2 cellular contexts compared by ENCODE assay signal in genomic region chr14:104426771-104427125, GRCh38.
TF ChIP-seq lines count a peak whose summit lies in the region.

No MANE protein-coding gene starts in this region.

TF ChIP-seq in SK-N-SH, 30 proteins besides CTCF, POLR2A, EP300 and RAD21 (continued from another document):
- no peak for TF ChIP-seq PBX3 (IDR thresholded peaks at IDR 0.05)
- TF ChIP-seq MAX (IDR thresholded peaks at IDR 0.05; ENCODE audit: low read depth): no peak
- no peak for TF ChIP-seq CHD2 (IDR thresholded peaks at IDR 0.05; ENCODE audit: low read length, partially characterized antibody)

TF ChIP-seq in SK-N-SH treated with all-trans-retinoic acid at 6 μM for 48 hours, 23 proteins besides CTCF, POLR2A, EP300 and RAD21 (continued from another document):
- no peak for TF ChIP-seq CREB5 (CRISPR knock-in tag; IDR thresholded peaks at IDR 0.05; ENCODE audit: low read depth)
- no peak for TF ChIP-seq ISL1 (CRISPR knock-in tag; IDR thresholded peaks at IDR 0.05)
- TF ChIP-seq ZC3H10 (CRISPR knock-in tag; IDR thresholded peaks at IDR 0.05): no peak
- no peak for TF ChIP-seq TOX (CRISPR knock-in tag; IDR thresholded peaks at IDR 0.05; ENCODE audit: borderline replicate concordance)
